In genomic region chr19:1251503-1252220, GRCh38 we compare ENCODE assay signal across 6 cellular contexts. TPM values are rescaled to one million over a fixed set of nuclear protein-coding genes. Genes with fewer than 3 reads are reported as not detected.
DNase-seq lines count a peak whose midpoint lies in the region; FAIRE-seq and TF ChIP-seq lines count a peak whose summit lies in the region.

No MANE protein-coding gene starts in this region.

- no peaks in the 10 kb centered on the region for H3K9me3 Mint-ChIP-seq in IgD-negative memory B cell

- TF ChIP-seq CTCF in kidney (IDR thresholded peaks at IDR 0.05; ENCODE audit: borderline replicate concordance, extremely low read depth, insufficient read depth): no peak
- TF ChIP-seq CTCF in vagina (IDR thresholded peaks at IDR 0.05): no peak

- H3K27me3 ChIP-seq in vagina: no peaks in the 10 kb centered on the region

- H3K4me1 Mint-ChIP-seq in IgD-negative memory B cell: peaks cover 3 to 5% (median 4%) of the 10 kb centered on the region in 3 donors

- peak; percentile 70 for DNase-seq in activated T-cell treated with anti-CD3 and anti-CD28 coated beads, Interleukin-2, amount 50 U/mL, for 1 hour
- peak; percentile 94 for DNase-seq in kidney
- DNase-seq in vagina (ENCODE audit: extremely low spot score in 2 of 2): no peak
- no peak for DNase-seq in DMS114 treated with DMSO at 0.1 percent for 48 hours (lab: John Stamatoyannopoulos, UW; ENCODE audit: unreplicated experiment)
- DNase-seq in mesenteric fat pad (ENCODE audit: low spot score): no peak

- H3K4me1 ChIP-seq in kidney (ENCODE audit: control insufficient read depth in 1 of 2, insufficient read depth in 1 of 2, low read depth in 1 of 2, low read length in 2 of 2) (peaks cover 11 to 37% of the 10 kb centered on the region in 2 donors), vagina (peaks cover 59% of the 10 kb centered on the region)

- H3K9ac ChIP-seq in kidney (ENCODE audit: low read length in 2 of 2): peak overlapping the region; percentile 1 to 88

- no peak for FAIRE-seq in kidney (lab: Jason Lieb, UNC)

- H3K36me3 ChIP-seq in kidney (ENCODE audit: control insufficient read depth in 1 of 2, insufficient read depth in 2 of 2, low read length in 2 of 2): peaks cover 15 to 30% of the 10 kb centered on the region in 2 donors
- H3K36me3 ChIP-seq in vagina: peaks cover 0 to 29% of the 10 kb centered on the region in 2 donors

- intact Hi-C loops in kidney (cut with DNase I) (no loop called here), vagina (cut with DNase I) (loop anchor here (1.0 kb wide), 1 partner anchor 10 kb away; no protein-coding TSS in a partner anchor)

- H3K4me3 ChIP-seq in kidney (ENCODE audit: low read length in 2 of 2): peak overlapping the region; percentile 69 to 73
- peak overlapping the region; percentile 79 to 85 for H3K4me3 ChIP-seq in vagina

- H3K4me3 Mint-ChIP-seq in IgD-negative memory B cell: peak overlapping the region; percentile 86 to 96 (median 94)

- no peak for TF ChIP-seq POLR2A in vagina (IDR thresholded peaks at IDR 0.05)

- H3K9me3 ChIP-seq in kidney (ENCODE audit: control insufficient read depth in 1 of 2, low read length in 2 of 2) (no peaks in the 10 kb centered on the region), vagina (no peaks in the 10 kb centered on the region)

- H3K27ac Mint-ChIP-seq in IgD-negative memory B cell: peak overlapping the region; percentile 92 to 99 (median 96)

- no peaks in the 10 kb centered on the region for H3K27me3 Mint-ChIP-seq in IgD-negative memory B cell

- peaks cover 1% of the 10 kb centered on the region for H3K36me3 Mint-ChIP-seq in IgD-negative memory B cell

- H3K27ac ChIP-seq in kidney (ENCODE audit: low read depth in 2 of 2, low read length in 2 of 2) (peak overlapping the region; percentile 97), vagina (peak overlapping the region; percentile 100)

RNA-seq across cellular contexts. Expression of gene MIDN, which starts 3.3 kb away (rescaled TPM):
- polyA plus RNA-seq in IgD-negative memory B cell (4.8 TPM), kidney (ENCODE audit: insufficient read depth, low read depth, low replicate concordance) (21.3 TPM)
- total RNA-seq in kidney (205 TPM), vagina (170 TPM), mesenteric fat pad (156 TPM)

RNA-seq across cellular contexts. Expression of gene ATP5F1D, which starts 10.1 kb away (rescaled TPM):
- 339 TPM for polyA plus RNA-seq in IgD-negative memory B cell
- 183 TPM for total RNA-seq in kidney
- polyA plus RNA-seq in kidney (ENCODE audit: insufficient read depth, low read depth, low replicate concordance): 641 TPM
- total RNA-seq in vagina: 154 TPM
- 189 TPM for total RNA-seq in mesenteric fat pad

RNA-seq across cellular contexts. Expression of gene CBARP, which starts 13.9 kb away (rescaled TPM):
- polyA plus RNA-seq in IgD-negative memory B cell (not detected), kidney (ENCODE audit: insufficient read depth, low read depth, low replicate concordance) (1.0 TPM)
- total RNA-seq in kidney (1.1 TPM), vagina (3.9 TPM), mesenteric fat pad (6.2 TPM)

RNA-seq across cellular contexts. Expression of gene CIRBP, which starts 17.5 kb away (rescaled TPM):
- polyA plus RNA-seq in IgD-negative memory B cell (377 TPM), kidney (ENCODE audit: insufficient read depth, low read depth, low replicate concordance) (408 TPM)
- total RNA-seq in kidney (533 TPM), vagina (192 TPM), mesenteric fat pad (243 TPM)

RNA-seq across cellular contexts. Expression of gene FAM174C, which starts 23.7 kb away (rescaled TPM):
- polyA plus RNA-seq in IgD-negative memory B cell (115 TPM), kidney (ENCODE audit: insufficient read depth, low read depth, low replicate concordance) (94.7 TPM)
- total RNA-seq in kidney (35.3 TPM), vagina (64.8 TPM), mesenteric fat pad (53.2 TPM)

Comparison
In these comparisons a context has a peak if more than half of its experiments do, and no peak if none do; other contexts are left out.
1. DNase-seq: peak in activated T-cell treated with anti-CD3 and anti-CD28 coated beads, Interleukin-2, amount 50 U/mL, for 1 hour (single experiment) and kidney (single experiment); none in vagina (0 of 2), DMS114 treated with DMSO at 0.1 percent for 48 hours (single experiment) and mesenteric fat pad (single experiment).